In genomic region chr14:74937171-74937570, GRCh38 we compare ENCODE assay signal across 24 cellular contexts. TPM values are rescaled to one million over a fixed set of nuclear protein-coding genes. Genes with fewer than 3 reads are reported as not detected.
DNase-seq lines count a peak whose midpoint lies in the region; ATAC-seq and TF ChIP-seq lines count a peak whose summit lies in the region.
"Had no signal": no experiment of that assay in that cellular context is flagged by ENCODE, and none has a peak within 500 bp of the region (broad histone marks: within the 10 kb centered on the region; RNA-seq: fewer than 3 reads in every experiment).

No MANE protein-coding gene starts in this region.

- peaks cover 2% of the 10 kb centered on the region for H3K27me3 Mint-ChIP-seq in activated CD4-positive, alpha-beta T cell treated with anti-CD3 and anti-CD28 coated beads, Interleukin-2, amount 10 ng/mL, durations not matched to agents 7 days and 5 days
- no peaks in the 10 kb centered on the region for H3K27me3 Mint-ChIP-seq in activated T-helper 17 cell treated with anti-CD3 and anti-CD28 coated beads, Interleukin-2, amount 50 U/mL, for 72 hours

- ATAC-seq in DND-41 (ENCODE audit: insufficient read depth, low read depth), result 0 out of 3 replicates have a peak, but pooled peaks have one; percentile 50
- ATAC-seq in activated T-helper 17 cell treated with anti-CD3 and anti-CD28 coated beads, Interleukin-2, amount 50 U/mL, for 72 hours (replicated peaks), result peak; percentile 58
- ATAC-seq in gastroesophageal sphincter, result no peak
- no peak for ATAC-seq in GM21717 (IDR thresholded peaks at IDR 0.05; ENCODE audit: unreplicated experiment)
- ATAC-seq: HCT116 had no signal

- CTCF ChIA-PET in activated CD4-positive, alpha-beta T cell treated with anti-CD3 and anti-CD28 coated beads, Interleukin-2, amount 10 ng/mL, durations not matched to agents 7 days and 5 days (lab: Charles Lee), result interaction anchor here (1.4 to 7.1 kb wide), 2 partner anchors 11 to 20 kb away, joined by 4 to 32 read pairs; no protein-coding TSS in a partner anchor

- H3K4me1 Mint-ChIP-seq in activated CD4-positive, alpha-beta T cell treated with anti-CD3 and anti-CD28 coated beads, Interleukin-2, amount 10 ng/mL, durations not matched to agents 7 days and 5 days, result peaks cover 46% of the 10 kb centered on the region
- peaks cover 21% of the 10 kb centered on the region for H3K4me1 Mint-ChIP-seq in activated T-helper 17 cell treated with anti-CD3 and anti-CD28 coated beads, Interleukin-2, amount 50 U/mL, for 72 hours

- H3K36me3 Mint-ChIP-seq in activated CD4-positive, alpha-beta T cell treated with anti-CD3 and anti-CD28 coated beads, Interleukin-2, amount 10 ng/mL, durations not matched to agents 7 days and 5 days (ENCODE audit: low read depth), result peaks cover 4% of the 10 kb centered on the region
- H3K36me3 Mint-ChIP-seq in activated T-helper 17 cell treated with anti-CD3 and anti-CD28 coated beads, Interleukin-2, amount 50 U/mL, for 72 hours (ENCODE audit: low read depth), result no peaks in the 10 kb centered on the region

- H3K79me2 ChIP-seq in DND-41 (ENCODE audit: insufficient read depth, low read length), result no peaks in the 10 kb centered on the region

- no peaks in the 10 kb centered on the region for H3K36me3 ChIP-seq in BLaER1 treated with 17β-estradiol and CSF1 and Interleukin-3, amounts not matched to agents 10 nM and 100 nM
- H3K36me3 ChIP-seq in DND-41 (ENCODE audit: insufficient read depth, low read length) (no peaks in the 10 kb centered on the region), gastroesophageal sphincter (no peaks in the 10 kb centered on the region)

- H3K27me3 ChIP-seq in BLaER1 treated with 17β-estradiol and CSF1 and Interleukin-3, amounts not matched to agents 10 nM and 100 nM, result no peaks in the 10 kb centered on the region
- no peaks in the 10 kb centered on the region for H3K27me3 ChIP-seq in DND-41 (ENCODE audit: insufficient read depth, low read length, poor library complexity)
- H3K27me3 ChIP-seq in gastroesophageal sphincter, result peaks cover 24% of the 10 kb centered on the region

- H3K9me3 Mint-ChIP-seq in activated CD4-positive, alpha-beta T cell treated with anti-CD3 and anti-CD28 coated beads, Interleukin-2, amount 10 ng/mL, durations not matched to agents 7 days and 5 days, result peaks cover 5% of the 10 kb centered on the region
- peaks cover 7% of the 10 kb centered on the region for H3K9me3 Mint-ChIP-seq in activated T-helper 17 cell treated with anti-CD3 and anti-CD28 coated beads, Interleukin-2, amount 50 U/mL, for 72 hours

- no peak for DNase-seq in activated CD4-positive, alpha-beta T cell treated with anti-CD3 and anti-CD28 coated beads, Interleukin-2, amount 10 ng/mL, durations not matched to agents 7 days and 5 days
- no peak for DNase-seq in activated CD4-positive, alpha-beta T cell treated with anti-CD3 and anti-CD28 coated beads, Interleukin-2, amount 50 U/mL, for 1 hour
- no peak for DNase-seq in DND-41
- no peak for DNase-seq in glomerular visceral epithelial cell (ENCODE audit: extremely low spot score)
- DNase-seq: C1 segment of cervical spinal cord, Calu3, DMS79 treated with DMSO at 0.1 percent for 48 hours, IMR-90, NCI-H1092, NCI-H1417 treated with DMSO at 0.1 percent for 48 hours, NCI-H1694 treated with DMSO at 0.1 percent for 48 hours, NCI-H2081 treated with DMSO at 0.1 percent for 48 hours, NCI-H2171, NCI-H226, NCI-H510A, NCI-H69, Right ventricle myocardium superior, RPMI8226 had no signal

- H3K4me1 ChIP-seq in BLaER1 treated with 17β-estradiol and CSF1 and Interleukin-3, amounts not matched to agents 10 nM and 100 nM, result peaks cover 96 to 100% (median 100%) of the 10 kb centered on the region in 10 experiments
- H3K4me1 ChIP-seq in DND-41 (ENCODE audit: insufficient read depth, low read length) (no peaks in the 10 kb centered on the region), gastroesophageal sphincter (peaks cover 0 to 65% (median 40%) of the 10 kb centered on the region in 3 donors)

- POLR2A ChIA-PET in activated CD4-positive, alpha-beta T cell treated with anti-CD3 and anti-CD28 coated beads, Interleukin-2, amount 10 ng/mL, durations not matched to agents 7 days and 5 days (lab: Charles Lee), result no interaction called here

- peak overlapping the region in 6 of 11 experiments; percentile 6 to 97 (median 92); a peak in 7 of 22 replicates for H3K27ac ChIP-seq in BLaER1 treated with 17β-estradiol and CSF1 and Interleukin-3, amounts not matched to agents 10 nM and 100 nM
- H3K27ac ChIP-seq in DND-41 (ENCODE audit: low read length) (no peak overlapping the region), gastroesophageal sphincter (no peak overlapping the region)

- no peaks in the 10 kb centered on the region for H4K20me1 ChIP-seq in BLaER1 treated with 17β-estradiol and CSF1 and Interleukin-3, amounts not matched to agents 10 nM and 100 nM
- H4K20me1 ChIP-seq in DND-41 (ENCODE audit: insufficient read depth, low read length), result no peaks in the 10 kb centered on the region

- no peak for TF ChIP-seq EP300 in gastroesophageal sphincter (IDR thresholded peaks at IDR 0.05)

- WGBS in gastroesophageal sphincter (ENCODE audit: low coverage in 1 of 2), 2 donors, result 90% methylated on average over 1 of the region's 2 CpGs

- no peak overlapping the region for H3K4me3 ChIP-seq in BLaER1 treated with 17β-estradiol and CSF1 and Interleukin-3, amounts not matched to agents 10 nM and 100 nM
- no peak overlapping the region for H3K4me3 ChIP-seq in DND-41 (ENCODE audit: low read depth in 1 of 2, low read length in 2 of 2)
- no peak overlapping the region for H3K4me3 ChIP-seq in gastroesophageal sphincter

- H2AFZ ChIP-seq in DND-41 (ENCODE audit: low read depth, low read length), result no peak overlapping the region

- no peak for TF ChIP-seq CTCF in DND-41 (IDR thresholded peaks at IDR 0.05; ENCODE audit: borderline replicate concordance, extremely low read depth, low read length, poor library complexity, severe bottlenecking)
- no peak for TF ChIP-seq CTCF in gastroesophageal sphincter (IDR thresholded peaks at IDR 0.05)

- H3K4me3 Mint-ChIP-seq in activated CD4-positive, alpha-beta T cell treated with anti-CD3 and anti-CD28 coated beads, Interleukin-2, amount 10 ng/mL, durations not matched to agents 7 days and 5 days, result no peak overlapping the region
- H3K4me3 Mint-ChIP-seq in activated T-helper 17 cell treated with anti-CD3 and anti-CD28 coated beads, Interleukin-2, amount 50 U/mL, for 72 hours, result no peak overlapping the region

- TF ChIP-seq POLR2A in gastroesophageal sphincter (IDR thresholded peaks at IDR 0.05), result no peak

- no peaks in the 10 kb centered on the region; a peak in 1 of 22 replicates for H3K9me3 ChIP-seq in BLaER1 treated with 17β-estradiol and CSF1 and Interleukin-3, amounts not matched to agents 10 nM and 100 nM (replicated peaks in 1 of 11)
- H3K9me3 ChIP-seq in DND-41 (ENCODE audit: insufficient read depth, low read length, severe bottlenecking) (no peaks in the 10 kb centered on the region), gastroesophageal sphincter (no peaks in the 10 kb centered on the region)

- H3K9ac ChIP-seq in BLaER1 treated with 17β-estradiol and CSF1 and Interleukin-3, amounts not matched to agents 10 nM and 100 nM, result no peak overlapping the region; a peak in 1 of 22 replicates
- H3K9ac ChIP-seq in DND-41 (ENCODE audit: low read depth, low read length), result no peak overlapping the region

- peak overlapping the region; percentile 33 for H3K27ac Mint-ChIP-seq in activated CD4-positive, alpha-beta T cell treated with anti-CD3 and anti-CD28 coated beads, Interleukin-2, amount 10 ng/mL, durations not matched to agents 7 days and 5 days
- peak overlapping the region; percentile 55 for H3K27ac Mint-ChIP-seq in activated T-helper 17 cell treated with anti-CD3 and anti-CD28 coated beads, Interleukin-2, amount 50 U/mL, for 72 hours

- H3K4me2 ChIP-seq in BLaER1 treated with 17β-estradiol and CSF1 and Interleukin-3, amounts not matched to agents 10 nM and 100 nM, result peak overlapping the region; percentile 65 to 93 (median 90)
- H3K4me2 ChIP-seq in DND-41 (ENCODE audit: insufficient read depth, low read length), result no peak overlapping the region

RNA-seq across cellular contexts. Expression of gene RPS6KL1, which starts 14.1 kb away (rescaled TPM):
- total RNA-seq in activated CD4-positive, alpha-beta T cell treated with anti-CD3 and anti-CD28 coated beads, Interleukin-2, amount 10 ng/mL, durations not matched to agents 7 days and 5 days, result 1 to 10 TPM; 4.5 to 4.6 TPM
- 1 to 10 TPM in 1 of 2 donors, under 1 TPM in 1; 0.79 to 3.2 TPM for total RNA-seq in activated T-helper 17 cell treated with anti-CD3 and anti-CD28 coated beads, Interleukin-2, amount 50 U/mL, for 72 hours
- 10 to 100 TPM in 1 of 4 donors, 1 to 10 TPM in 3; 4.0 to 10.2 (median 8.2) TPM for total RNA-seq in gastroesophageal sphincter
- total RNA-seq: H4 had no signal

RNA-seq across cellular contexts. Expression of gene PGF, which starts 18.2 kb away (rescaled TPM):
- total RNA-seq in activated CD4-positive, alpha-beta T cell treated with anti-CD3 and anti-CD28 coated beads, Interleukin-2, amount 10 ng/mL, durations not matched to agents 7 days and 5 days, result under 1 TPM; 0.12 to 0.15 TPM
- under 1 TPM; 0.40 to 0.48 TPM for total RNA-seq in activated T-helper 17 cell treated with anti-CD3 and anti-CD28 coated beads, Interleukin-2, amount 50 U/mL, for 72 hours
- 10 to 100 TPM; 11.2 to 21.0 (median 16.5) TPM for total RNA-seq in gastroesophageal sphincter

RNA-seq across cellular contexts. Expression of gene DLST, which starts 55.5 kb away (rescaled TPM):
- total RNA-seq in activated CD4-positive, alpha-beta T cell treated with anti-CD3 and anti-CD28 coated beads, Interleukin-2, amount 10 ng/mL, durations not matched to agents 7 days and 5 days, result 100 to 1,000 TPM in 1 of 2 experiments, 10 to 100 TPM in 1; 92.6 to 106 TPM
- 100 to 1,000 TPM; 102 to 132 TPM for total RNA-seq in activated T-helper 17 cell treated with anti-CD3 and anti-CD28 coated beads, Interleukin-2, amount 50 U/mL, for 72 hours
- total RNA-seq in gastroesophageal sphincter, result 10 to 100 TPM; 79.3 to 98.7 (median 87.8) TPM

Comparison
In these comparisons a context has a peak if more than half of its experiments do, and no peak if none do; other contexts are left out.
1. H3K27ac ChIP-seq: peak in BLaER1 treated with 17β-estradiol and CSF1 and Interleukin-3, amounts not matched to agents 10 nM and 100 nM (6 of 11); none in DND-41 (single experiment) and gastroesophageal sphincter (0 of 4).
2. ATAC-seq: peak in DND-41 (single experiment) and activated T-helper 17 cell treated with anti-CD3 and anti-CD28 coated beads, Interleukin-2, amount 50 U/mL, for 72 hours (single experiment); none in gastroesophageal sphincter (single experiment) and GM21717 (single experiment).
3. RNA of gene PGF, which starts 18.2 kb away (total RNA-seq): 11.2 to 21.0 TPM in gastroesophageal sphincter; 0.40 to 0.48 TPM in activated T-helper 17 cell treated with anti-CD3 and anti-CD28 coated beads, Interleukin-2, amount 50 U/mL, for 72 hours and 0.12 to 0.15 TPM in activated CD4-positive, alpha-beta T cell treated with anti-CD3 and anti-CD28 coated beads, Interleukin-2, amount 10 ng/mL, durations not matched to agents 7 days and 5 days; every median in the first group is over 4 times any median in the second.